Comparison of ENCODE assay signal across 9 cellular contexts in genomic region chr6:34145161-34146020, GRCh38. TPM values are rescaled to one million over a fixed set of nuclear protein-coding genes. Genes with fewer than 3 reads are reported as not detected.
DNase-seq lines count a peak whose midpoint lies in the region; ATAC-seq and TF ChIP-seq lines count a peak whose summit lies in the region.
"Had no signal": no experiment of that assay in that cellular context is flagged by ENCODE, and none has a peak within 500 bp of the region (broad histone marks: within the 10 kb centered on the region; RNA-seq: fewer than 3 reads in every experiment).

No MANE protein-coding gene starts in this region.

- H3K9me3 Mint-ChIP-seq in naive B cell = no peaks in the 10 kb centered on the region

- no peak overlapping the region for H3K4me3 ChIP-seq in endocrine pancreas (ENCODE audit: control insufficient read depth, insufficient read depth, low read length)
- H3K4me3 ChIP-seq in vagina = peak overlapping the region; percentile 29 to 50
- H3K4me3 ChIP-seq: lung had no signal

- H3K9me3 ChIP-seq in endocrine pancreas (ENCODE audit: control insufficient read depth, low read length) (no peaks in the 10 kb centered on the region), vagina (no peaks in the 10 kb centered on the region)

- TF ChIP-seq POLR2A in vagina (IDR thresholded peaks at IDR 0.05) = no peak

- no peak overlapping the region for H3K27ac ChIP-seq in vagina

- H3K27me3 ChIP-seq in endocrine pancreas (ENCODE audit: control insufficient read depth, insufficient read depth, low read length) = no peaks in the 10 kb centered on the region
- H3K27me3 ChIP-seq in vagina = peaks cover 7% of the 10 kb centered on the region

- DNase-seq in AG08396 (ENCODE audit: low spot score) = peak; percentile 73
- peak; percentile 55 for DNase-seq in HEK293T (ENCODE audit: extremely low spot score)
- peak; percentile 35 for DNase-seq in activated CD4-positive, alpha-beta T cell treated with anti-CD3 and anti-CD28 coated beads for 48 hours
- DNase-seq in naive B cell = peak; percentile 24
- DNase-seq in vagina (ENCODE audit: extremely low spot score in 2 of 2) = no peak
- DNase-seq in NCI-H1048 (lab: John Stamatoyannopoulos, UW) = no peak

- ATAC-seq in naive B cell (ENCODE audit: low read depth in 2 of 2) (peak; percentile 44 to 46), GM21737 (IDR thresholded peaks at IDR 0.05; ENCODE audit: unreplicated experiment) (no peak)

- H3K4me1 ChIP-seq in endocrine pancreas (ENCODE audit: control insufficient read depth, insufficient read depth, low read length) = no peaks in the 10 kb centered on the region
- H3K4me1 ChIP-seq in vagina = peaks cover 25% of the 10 kb centered on the region

- TF ChIP-seq CTCF in vagina (IDR thresholded peaks at IDR 0.05) = no peak

- H3K27me3 Mint-ChIP-seq in naive B cell = peaks cover 35 to 84% (median 59%) of the 10 kb centered on the region in 3 donors

- no peak overlapping the region for H3K27ac Mint-ChIP-seq in naive B cell

- POLR2A ChIA-PET in HEK293T (lab: Yijun Ruan, JAX) = interaction anchor here (0.7 kb wide), 1 partner anchor 10 kb away, joined by 3 read pairs; no protein-coding TSS in a partner anchor

- H3K4me1 Mint-ChIP-seq in naive B cell = peaks cover 19 to 39% (median 35%) of the 10 kb centered on the region in 3 donors

- intact Hi-C loops in vagina (cut with DNase I) = loop anchor here (2.0 to 10.0 kb wide), 2 partner anchors 69 to 561 kb away; partner anchors contain the start of gene BAK1

- CTCF ChIA-PET in HEK293T (lab: Yijun Ruan, JAX) = interaction anchor here (0.6 to 1.8 kb wide), 8 partner anchors 10 to 374 kb away, joined by 3 to 5 read pairs (median 3); no protein-coding TSS in a partner anchor

- no peaks in the 10 kb centered on the region for H3K36me3 ChIP-seq in endocrine pancreas (ENCODE audit: control insufficient read depth, insufficient read depth, low read length)
- H3K36me3 ChIP-seq in vagina = no peaks in the 10 kb centered on the region

- H3K36me3 Mint-ChIP-seq in naive B cell = peaks cover 0 to under 1% of the 10 kb centered on the region in 2 donors

- peak overlapping the region; percentile 52 to 84 (median 76) for H3K4me3 Mint-ChIP-seq in naive B cell

- H3K9ac ChIP-seq in endocrine pancreas (ENCODE audit: control insufficient read depth, insufficient read depth, low read length) = peak overlapping the region; percentile 69

TF ChIP-seq in HEK293T, 16 proteins besides CTCF, POLR2A, EP300 and RAD21:
- TF ChIP-seq FOXM1 (IDR thresholded peaks at IDR 0.05; ENCODE audit: borderline replicate concordance) = no peak
- TF ChIP-seq ZNF384 (IDR thresholded peaks at IDR 0.05) = no peak
- no peak for TF ChIP-seq CTBP1 (IDR thresholded peaks at IDR 0.05; ENCODE audit: borderline replicate concordance)

RNA-seq across cellular contexts. Expression of gene GRM4, which starts 0.5 kb away (rescaled TPM):
- not detected for polyA plus RNA-seq in naive B cell (ENCODE audit: low read depth in 6 of 6)
- not detected for total RNA-seq in vagina

Comparison
In these comparisons a context has a peak if more than half of its experiments do, and no peak if none do; other contexts are left out.
1. DNase-seq: peak in AG08396 (single experiment), HEK293T (single experiment), activated CD4-positive, alpha-beta T cell treated with anti-CD3 and anti-CD28 coated beads for 48 hours (single experiment) and naive B cell (single experiment); none in vagina (0 of 2) and NCI-H1048 (single experiment).